8 cellular contexts compared by ENCODE assay signal in the genomic region with DNA sequence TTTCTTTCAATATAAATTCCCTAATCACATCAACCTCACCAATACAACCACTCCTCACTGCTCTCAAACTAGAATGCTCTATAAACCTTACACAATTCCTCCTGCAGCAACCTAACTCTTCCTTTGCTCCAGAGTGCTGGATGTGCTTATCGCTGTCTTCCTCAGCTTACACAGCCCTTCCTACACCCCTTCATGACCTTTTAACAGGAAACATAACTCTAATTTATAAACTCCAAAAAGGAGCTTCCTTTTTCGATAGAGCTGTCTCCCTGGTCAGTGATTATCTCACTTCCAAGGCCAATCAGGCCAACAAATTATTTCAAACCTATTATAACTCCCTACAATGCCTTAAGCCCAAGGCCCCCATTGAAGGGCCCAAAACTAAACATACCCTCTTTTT.
"Had no signal": no experiment of that assay in that cellular context is flagged by ENCODE, and none has a peak within 500 bp of the region (broad histone marks: within the 10 kb centered on the region; RNA-seq: fewer than 3 reads in every experiment).

No MANE protein-coding gene starts in this region.

- H3K4me3 ChIP-seq: GM23248, HAP-1 had no signal

- H3K36me3 ChIP-seq: HAP-1 had no signal

- H3K9me3 Mint-ChIP-seq: HFFc6 had no signal

- H3K4me1 ChIP-seq: HAP-1 had no signal

- H3K27ac Mint-ChIP-seq: HFFc6 had no signal

- H3K27ac ChIP-seq: GM23248, HL-60 had no signal

- ATAC-seq: HCT116 had no signal

- H2AFZ ChIP-seq: GM23248 had no signal

- H3K4me3 Mint-ChIP-seq: HFFc6 had no signal

- DNase-seq: GM23248, GOT3, H7, HFFc6, IMR-90 had no signal

- H3K9ac ChIP-seq: GM23248 had no signal
